1 cellular context compared by ENCODE assay signal in the genomic region with DNA sequence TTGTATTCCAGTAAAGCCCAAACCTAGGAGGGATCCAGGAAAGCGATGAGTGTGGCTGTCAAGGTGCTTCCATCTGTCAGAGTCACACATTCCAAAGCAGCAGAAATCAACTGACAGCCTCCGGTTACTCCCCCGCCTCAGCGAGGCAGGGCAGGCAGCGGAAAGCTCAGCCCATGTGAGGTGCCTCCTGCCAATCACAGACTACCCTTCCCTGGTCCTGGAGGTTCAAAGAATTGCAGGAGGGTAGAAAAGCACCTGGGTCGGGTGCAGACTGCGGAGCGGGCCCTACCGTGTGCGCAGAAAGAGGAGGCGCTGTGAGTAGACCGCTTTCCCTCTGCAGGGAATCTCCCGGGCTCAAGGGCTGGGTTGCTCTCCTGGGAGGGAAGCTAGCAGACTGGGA.
TF ChIP-seq lines count a peak whose summit lies in the region.

A gene (plus strand): TSS at position 274 of the 400 bp plus-strand sequence. CDS start 13,144 bp downstream, outside the sequence.

TF ChIP-seq in H1, 55 proteins besides CTCF, POLR2A, EP300 and RAD21:
- TF ChIP-seq SIRT6 (IDR thresholded peaks at IDR 0.05; ENCODE audit: low read length) = no peak
- no peak for TF ChIP-seq SAP30 (IDR thresholded peaks at IDR 0.05; ENCODE audit: insufficient read depth, insufficient replicate concordance, low read length)
- TF ChIP-seq EZH2 (IDR thresholded peaks at IDR 0.05; ENCODE audit: low read depth, low read length, severe bottlenecking) = no peak
- no peak for TF ChIP-seq TAF1 (IDR thresholded peaks at IDR 0.05; ENCODE audit: low read depth, low read length)
- TF ChIP-seq, protein P1, sequence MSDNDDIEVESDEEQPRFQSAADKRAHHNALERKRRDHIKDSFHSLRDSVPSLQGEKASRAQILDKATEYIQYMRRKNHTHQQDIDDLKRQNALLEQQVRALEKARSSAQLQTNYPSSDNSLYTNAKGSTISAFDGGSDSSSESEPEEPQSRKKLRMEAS (IDR thresholded peaks at IDR 0.05) = peak; percentile 42; the same call in 1 of the 2 replicates
- TF ChIP-seq EGR1 (IDR thresholded peaks at IDR 0.05; ENCODE audit: borderline replicate concordance, low read depth, low read length) = peak; percentile 74; the same call in 1 of the 2 replicates
- no peak for TF ChIP-seq GABPA (IDR thresholded peaks at IDR 0.05; ENCODE audit: borderline replicate concordance, insufficient read depth, low read length)
- no peak for TF ChIP-seq POLR2AphosphoS5 (IDR thresholded peaks at IDR 0.05; ENCODE audit: low read depth, low read length)
- TF ChIP-seq, protein P2, sequence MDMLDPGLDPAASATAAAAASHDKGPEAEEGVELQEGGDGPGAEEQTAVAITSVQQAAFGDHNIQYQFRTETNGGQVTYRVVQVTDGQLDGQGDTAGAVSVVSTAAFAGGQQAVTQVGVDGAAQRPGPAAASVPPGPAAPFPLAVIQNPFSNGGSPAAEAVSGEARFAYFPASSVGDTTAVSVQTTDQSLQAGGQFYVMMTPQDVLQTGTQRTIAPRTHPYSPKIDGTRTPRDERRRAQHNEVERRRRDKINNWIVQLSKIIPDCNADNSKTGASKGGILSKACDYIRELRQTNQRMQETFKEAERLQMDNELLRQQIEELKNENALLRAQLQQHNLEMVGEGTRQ (IDR thresholded peaks at IDR 0.05; ENCODE audit: low read length) = peak; percentile 77
- peak; percentile 74 to 88; a peak in 2 of 4 replicates for TF ChIP-seq SIN3A (conservative IDR thresholded peaks at IDR 0.05 in 1 of 2, IDR thresholded peaks at IDR 0.05 in 1 of 2; ENCODE audit: low read depth in 1 of 2, low read length in 2 of 2)
- TF ChIP-seq, protein P3, sequence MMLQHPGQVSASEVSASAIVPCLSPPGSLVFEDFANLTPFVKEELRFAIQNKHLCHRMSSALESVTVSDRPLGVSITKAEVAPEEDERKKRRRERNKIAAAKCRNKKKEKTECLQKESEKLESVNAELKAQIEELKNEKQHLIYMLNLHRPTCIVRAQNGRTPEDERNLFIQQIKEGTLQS (IDR thresholded peaks at IDR 0.05; ENCODE audit: insufficient read depth, low read depth, low read length) = 0 out of 2 replicates have a peak, but pooled peaks have one; percentile 22
- TF ChIP-seq SUZ12 (IDR thresholded peaks at IDR 0.05; ENCODE audit: low read length) = no peak
- TF ChIP-seq, protein P4, sequence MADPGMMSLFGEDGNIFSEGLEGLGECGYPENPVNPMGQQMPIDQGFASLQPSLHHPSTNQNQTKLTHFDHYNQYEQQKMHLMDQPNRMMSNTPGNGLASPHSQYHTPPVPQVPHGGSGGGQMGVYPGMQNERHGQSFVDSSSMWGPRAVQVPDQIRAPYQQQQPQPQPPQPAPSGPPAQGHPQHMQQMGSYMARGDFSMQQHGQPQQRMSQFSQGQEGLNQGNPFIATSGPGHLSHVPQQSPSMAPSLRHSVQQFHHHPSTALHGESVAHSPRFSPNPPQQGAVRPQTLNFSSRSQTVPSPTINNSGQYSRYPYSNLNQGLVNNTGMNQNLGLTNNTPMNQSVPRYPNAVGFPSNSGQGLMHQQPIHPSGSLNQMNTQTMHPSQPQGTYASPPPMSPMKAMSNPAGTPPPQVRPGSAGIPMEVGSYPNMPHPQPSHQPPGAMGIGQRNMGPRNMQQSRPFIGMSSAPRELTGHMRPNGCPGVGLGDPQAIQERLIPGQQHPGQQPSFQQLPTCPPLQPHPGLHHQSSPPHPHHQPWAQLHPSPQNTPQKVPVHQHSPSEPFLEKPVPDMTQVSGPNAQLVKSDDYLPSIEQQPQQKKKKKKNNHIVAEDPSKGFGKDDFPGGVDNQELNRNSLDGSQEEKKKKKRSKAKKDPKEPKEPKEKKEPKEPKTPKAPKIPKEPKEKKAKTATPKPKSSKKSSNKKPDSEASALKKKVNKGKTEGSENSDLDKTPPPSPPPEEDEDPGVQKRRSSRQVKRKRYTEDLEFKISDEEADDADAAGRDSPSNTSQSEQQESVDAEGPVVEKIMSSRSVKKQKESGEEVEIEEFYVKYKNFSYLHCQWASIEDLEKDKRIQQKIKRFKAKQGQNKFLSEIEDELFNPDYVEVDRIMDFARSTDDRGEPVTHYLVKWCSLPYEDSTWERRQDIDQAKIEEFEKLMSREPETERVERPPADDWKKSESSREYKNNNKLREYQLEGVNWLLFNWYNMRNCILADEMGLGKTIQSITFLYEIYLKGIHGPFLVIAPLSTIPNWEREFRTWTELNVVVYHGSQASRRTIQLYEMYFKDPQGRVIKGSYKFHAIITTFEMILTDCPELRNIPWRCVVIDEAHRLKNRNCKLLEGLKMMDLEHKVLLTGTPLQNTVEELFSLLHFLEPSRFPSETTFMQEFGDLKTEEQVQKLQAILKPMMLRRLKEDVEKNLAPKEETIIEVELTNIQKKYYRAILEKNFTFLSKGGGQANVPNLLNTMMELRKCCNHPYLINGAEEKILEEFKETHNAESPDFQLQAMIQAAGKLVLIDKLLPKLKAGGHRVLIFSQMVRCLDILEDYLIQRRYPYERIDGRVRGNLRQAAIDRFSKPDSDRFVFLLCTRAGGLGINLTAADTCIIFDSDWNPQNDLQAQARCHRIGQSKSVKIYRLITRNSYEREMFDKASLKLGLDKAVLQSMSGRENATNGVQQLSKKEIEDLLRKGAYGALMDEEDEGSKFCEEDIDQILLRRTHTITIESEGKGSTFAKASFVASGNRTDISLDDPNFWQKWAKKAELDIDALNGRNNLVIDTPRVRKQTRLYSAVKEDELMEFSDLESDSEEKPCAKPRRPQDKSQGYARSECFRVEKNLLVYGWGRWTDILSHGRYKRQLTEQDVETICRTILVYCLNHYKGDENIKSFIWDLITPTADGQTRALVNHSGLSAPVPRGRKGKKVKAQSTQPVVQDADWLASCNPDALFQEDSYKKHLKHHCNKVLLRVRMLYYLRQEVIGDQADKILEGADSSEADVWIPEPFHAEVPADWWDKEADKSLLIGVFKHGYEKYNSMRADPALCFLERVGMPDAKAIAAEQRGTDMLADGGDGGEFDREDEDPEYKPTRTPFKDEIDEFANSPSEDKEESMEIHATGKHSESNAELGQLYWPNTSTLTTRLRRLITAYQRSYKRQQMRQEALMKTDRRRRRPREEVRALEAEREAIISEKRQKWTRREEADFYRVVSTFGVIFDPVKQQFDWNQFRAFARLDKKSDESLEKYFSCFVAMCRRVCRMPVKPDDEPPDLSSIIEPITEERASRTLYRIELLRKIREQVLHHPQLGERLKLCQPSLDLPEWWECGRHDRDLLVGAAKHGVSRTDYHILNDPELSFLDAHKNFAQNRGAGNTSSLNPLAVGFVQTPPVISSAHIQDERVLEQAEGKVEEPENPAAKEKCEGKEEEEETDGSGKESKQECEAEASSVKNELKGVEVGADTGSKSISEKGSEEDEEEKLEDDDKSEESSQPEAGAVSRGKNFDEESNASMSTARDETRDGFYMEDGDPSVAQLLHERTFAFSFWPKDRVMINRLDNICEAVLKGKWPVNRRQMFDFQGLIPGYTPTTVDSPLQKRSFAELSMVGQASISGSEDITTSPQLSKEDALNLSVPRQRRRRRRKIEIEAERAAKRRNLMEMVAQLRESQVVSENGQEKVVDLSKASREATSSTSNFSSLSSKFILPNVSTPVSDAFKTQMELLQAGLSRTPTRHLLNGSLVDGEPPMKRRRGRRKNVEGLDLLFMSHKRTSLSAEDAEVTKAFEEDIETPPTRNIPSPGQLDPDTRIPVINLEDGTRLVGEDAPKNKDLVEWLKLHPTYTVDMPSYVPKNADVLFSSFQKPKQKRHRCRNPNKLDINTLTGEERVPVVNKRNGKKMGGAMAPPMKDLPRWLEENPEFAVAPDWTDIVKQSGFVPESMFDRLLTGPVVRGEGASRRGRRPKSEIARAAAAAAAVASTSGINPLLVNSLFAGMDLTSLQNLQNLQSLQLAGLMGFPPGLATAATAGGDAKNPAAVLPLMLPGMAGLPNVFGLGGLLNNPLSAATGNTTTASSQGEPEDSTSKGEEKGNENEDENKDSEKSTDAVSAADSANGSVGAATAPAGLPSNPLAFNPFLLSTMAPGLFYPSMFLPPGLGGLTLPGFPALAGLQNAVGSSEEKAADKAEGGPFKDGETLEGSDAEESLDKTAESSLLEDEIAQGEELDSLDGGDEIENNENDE (IDR thresholded peaks at IDR 0.05; ENCODE audit: insufficient replicate concordance, low read length) = no peak
- no peak for TF ChIP-seq CTBP2 (IDR thresholded peaks at IDR 0.05; ENCODE audit: borderline replicate concordance, insufficient read depth, insufficient read length, low read length)
- no peak for TF ChIP-seq JUND (IDR thresholded peaks at IDR 0.05; ENCODE audit: low read length)
- TF ChIP-seq, protein P5, sequence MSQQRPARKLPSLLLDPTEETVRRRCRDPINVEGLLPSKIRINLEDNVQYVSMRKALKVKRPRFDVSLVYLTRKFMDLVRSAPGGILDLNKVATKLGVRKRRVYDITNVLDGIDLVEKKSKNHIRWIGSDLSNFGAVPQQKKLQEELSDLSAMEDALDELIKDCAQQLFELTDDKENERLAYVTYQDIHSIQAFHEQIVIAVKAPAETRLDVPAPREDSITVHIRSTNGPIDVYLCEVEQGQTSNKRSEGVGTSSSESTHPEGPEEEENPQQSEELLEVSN (IDR thresholded peaks at IDR 0.05) = peak; percentile 54
- TF ChIP-seq KDM1A (IDR thresholded peaks at IDR 0.05; ENCODE audit: borderline replicate concordance, low read length) = peak; percentile 46; the same call in 1 of the 2 replicates
TF ChIP-seq in H1: peak in this region for 7.
